In genomic region chr6:158757753-158758090, GRCh38 we compare ENCODE assay signal across 1 cellular context.
TF ChIP-seq lines count a peak whose summit lies in the region.

No MANE protein-coding gene starts in this region.

TF ChIP-seq in GM23338, 12 proteins besides CTCF, POLR2A, EP300 and RAD21 (continued from another document):
- TF ChIP-seq ZNF462 (CRISPR knock-in tag; IDR thresholded peaks at IDR 0.05) (no peak), ETS1 (IDR thresholded peaks at IDR 0.05) (no peak), CREB1 (CRISPR knock-in tag; IDR thresholded peaks at IDR 0.05; ENCODE audit: low read depth) (no peak), EZH2phosphoT487 (IDR thresholded peaks at IDR 0.05; ENCODE audit: unreplicated experiment) (no peak), STAT1 (IDR thresholded peaks at IDR 0.05; ENCODE audit: unreplicated experiment) (no peak), POLR2AphosphoS5 (IDR thresholded peaks at IDR 0.05; ENCODE audit: low read depth) (no peak), EZH2 (IDR thresholded peaks at IDR 0.05; ENCODE audit: low read depth, unreplicated experiment) (no peak), JUNB (IDR thresholded peaks at IDR 0.05; ENCODE audit: unreplicated experiment) (no peak)
